Comparison of ENCODE assay signal across 1 cellular context in genomic region chr2:203429643-203430042, GRCh38.
TF ChIP-seq lines count a peak whose summit lies in the region.

No MANE protein-coding gene starts in this region.

TF ChIP-seq in HepG2, 621 proteins besides CTCF, POLR2A, EP300 and RAD21:
- TF ChIP-seq, protein P1, sequence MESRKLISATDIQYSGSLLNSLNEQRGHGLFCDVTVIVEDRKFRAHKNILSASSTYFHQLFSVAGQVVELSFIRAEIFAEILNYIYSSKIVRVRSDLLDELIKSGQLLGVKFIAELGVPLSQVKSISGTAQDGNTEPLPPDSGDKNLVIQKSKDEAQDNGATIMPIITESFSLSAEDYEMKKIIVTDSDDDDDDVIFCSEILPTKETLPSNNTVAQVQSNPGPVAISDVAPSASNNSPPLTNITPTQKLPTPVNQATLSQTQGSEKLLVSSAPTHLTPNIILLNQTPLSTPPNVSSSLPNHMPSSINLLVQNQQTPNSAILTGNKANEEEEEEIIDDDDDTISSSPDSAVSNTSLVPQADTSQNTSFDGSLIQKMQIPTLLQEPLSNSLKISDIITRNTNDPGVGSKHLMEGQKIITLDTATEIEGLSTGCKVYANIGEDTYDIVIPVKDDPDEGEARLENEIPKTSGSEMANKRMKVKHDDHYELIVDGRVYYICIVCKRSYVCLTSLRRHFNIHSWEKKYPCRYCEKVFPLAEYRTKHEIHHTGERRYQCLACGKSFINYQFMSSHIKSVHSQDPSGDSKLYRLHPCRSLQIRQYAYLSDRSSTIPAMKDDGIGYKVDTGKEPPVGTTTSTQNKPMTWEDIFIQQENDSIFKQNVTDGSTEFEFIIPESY (CRISPR knock-in tag; IDR thresholded peaks at IDR 0.05) = peak; percentile 74
- TF ChIP-seq, protein P2, sequence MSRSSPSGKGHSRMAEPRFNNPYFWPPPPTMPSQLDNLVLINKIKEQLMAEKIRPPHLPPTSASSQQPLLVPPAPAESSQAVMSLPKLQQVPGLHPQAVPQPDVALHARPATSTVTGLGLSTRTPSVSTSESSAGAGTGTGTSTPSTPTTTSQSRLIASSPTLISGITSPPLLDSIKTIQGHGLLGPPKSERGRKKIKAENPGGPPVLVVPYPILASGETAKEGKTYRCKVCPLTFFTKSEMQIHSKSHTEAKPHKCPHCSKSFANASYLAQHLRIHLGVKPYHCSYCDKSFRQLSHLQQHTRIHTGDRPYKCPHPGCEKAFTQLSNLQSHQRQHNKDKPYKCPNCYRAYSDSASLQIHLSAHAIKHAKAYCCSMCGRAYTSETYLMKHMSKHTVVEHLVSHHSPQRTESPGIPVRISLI (CRISPR knock-in tag; IDR thresholded peaks at IDR 0.05; ENCODE audit: borderline replicate concordance) = peak; percentile 17; the same call in 1 of the 2 replicates
